10 cellular contexts compared by ENCODE assay signal in genomic region chr5:127290946-127291763, GRCh38. TPM values are rescaled to one million over a fixed set of nuclear protein-coding genes. Genes with fewer than 3 reads are reported as not detected.
DNase-seq lines count a peak whose midpoint lies in the region; ATAC-seq and TF ChIP-seq lines count a peak whose summit lies in the region.
"Had no signal": no experiment of that assay in that cellular context is flagged by ENCODE, and none has a peak within 500 bp of the region (broad histone marks: within the 10 kb centered on the region; RNA-seq: fewer than 3 reads in every experiment).

No MANE protein-coding gene starts in this region.

- no peak overlapping the region for H3K9ac ChIP-seq in neural cell (ENCODE audit: low read length)

- no peaks in the 10 kb centered on the region for H3K79me2 ChIP-seq in neural cell (replicated peaks; ENCODE audit: insufficient read depth, low read length)

- intact Hi-C loops in heart left ventricle (cut with DNase I): loop anchor here (1.0 to 10.0 kb wide), 10 partner anchors 146 to 206 kb away; no protein-coding TSS in a partner anchor
- intact Hi-C loops in Right ventricle myocardium superior (cut with DNase I): loop anchor here (5.0 kb wide), 2 partner anchors 151 to 201 kb away; no protein-coding TSS in a partner anchor
- intact Hi-C loops in vagina (cut with DNase I): no loop called here

- H3F3A ChIP-seq in neural cell (ENCODE audit: insufficient read depth, low read length, poor library complexity, severe bottlenecking): no peaks in the 10 kb centered on the region

- peak overlapping the region in 11 of 12 donors; percentile 16 to 47 (median 41) for H3K4me3 ChIP-seq in heart left ventricle
- peak overlapping the region; percentile 49 for H3K4me3 ChIP-seq in fibroblast of the aortic adventitia (ENCODE audit: low read depth, low read length)
- H3K4me3 ChIP-seq in neural cell (ENCODE audit: low read length): peak overlapping the region; percentile 66
- peak overlapping the region; percentile 0 to 7 for H3K4me3 ChIP-seq in vagina

- H3K27me3 ChIP-seq in heart left ventricle (peaks cover 0 to 51% (median 33%) of the 10 kb centered on the region in 9 donors), neural cell (ENCODE audit: insufficient read depth, low read depth, low read length) (peaks cover 28% of the 10 kb centered on the region), vagina (no peaks in the 10 kb centered on the region)

- DNase-seq in heart left ventricle: no peak
- no peak for DNase-seq in Right ventricle myocardium superior
- DNase-seq in fibroblast of the aortic adventitia (ENCODE audit: low read depth): no peak
- DNase-seq in vagina (ENCODE audit: extremely low spot score in 2 of 2): no peak
- DNase-seq in NCI-H2227 (lab: John Stamatoyannopoulos, UW; ENCODE audit: unreplicated experiment): no peak
- no peak for DNase-seq in Kasumi-1 (lab: John Stamatoyannopoulos, UW)
- DNase-seq: NCI-H1417 had no signal

- TF ChIP-seq CTCF in heart left ventricle (IDR thresholded peaks at IDR 0.05) (no peak), fibroblast of the aortic adventitia (IDR thresholded peaks at IDR 0.05; ENCODE audit: insufficient read depth, low read length) (no peak), neural cell (IDR thresholded peaks at IDR 0.05; ENCODE audit: poor library complexity, severe bottlenecking) (no peak), vagina (IDR thresholded peaks at IDR 0.05) (no peak)

- H3K4me2 ChIP-seq in neural cell (ENCODE audit: low read length): peak overlapping the region; percentile 57

- no peak for TF ChIP-seq EP300 in neural cell (conservative IDR thresholded peaks at IDR 0.05; ENCODE audit: poor library complexity, severe bottlenecking)

- no peaks in the 10 kb centered on the region for H3K36me3 ChIP-seq in heart left ventricle
- H3K36me3 ChIP-seq in neural cell (ENCODE audit: insufficient read depth, low read length): no peaks in the 10 kb centered on the region
- no peaks in the 10 kb centered on the region for H3K36me3 ChIP-seq in vagina

- H3K9me3 ChIP-seq in heart left ventricle (peaks cover 0 to 10% (median 0%) of the 10 kb centered on the region in 12 donors), neural cell (ENCODE audit: low read length) (no peaks in the 10 kb centered on the region), vagina (no peaks in the 10 kb centered on the region)

- H3K9me2 ChIP-seq in neural cell (ENCODE audit: insufficient read depth, low read length): no peaks in the 10 kb centered on the region

- no peak for TF ChIP-seq POLR2A in heart left ventricle (IDR thresholded peaks at IDR 0.05)
- no peak for TF ChIP-seq POLR2A in vagina (IDR thresholded peaks at IDR 0.05)

- H3K4me1 ChIP-seq in heart left ventricle: peaks cover 0 to 12% (median 3%) of the 10 kb centered on the region in 12 donors
- peaks cover 10% of the 10 kb centered on the region for H3K4me1 ChIP-seq in vagina

- TF ChIP-seq RAD21 in neural cell (conservative IDR thresholded peaks at IDR 0.05): no peak

- WGBS in heart left ventricle, 4 donors: 18 to 25% (median 19%) methylated on average over 30 of the region's 30 CpGs

- no peak overlapping the region for H2AFZ ChIP-seq in neural cell (ENCODE audit: low read depth, low read length)

- ATAC-seq in heart left ventricle (no peak), Right ventricle myocardium superior (ENCODE audit: poor library complexity) (no peak), HG03039 (IDR thresholded peaks at IDR 0.05; ENCODE audit: unreplicated experiment) (no peak)

- H3K27ac ChIP-seq in heart left ventricle: no peak overlapping the region
- H3K27ac ChIP-seq in neural cell (ENCODE audit: low read length): no peak overlapping the region
- H3K27ac ChIP-seq in vagina: no peak overlapping the region
- H3K27ac ChIP-seq: RWPE1 had no signal

- no peaks in the 10 kb centered on the region for H4K20me1 ChIP-seq in neural cell (ENCODE audit: insufficient read depth)

TF ChIP-seq in neural cell, 6 proteins besides CTCF, POLR2A, EP300 and RAD21:
- TF ChIP-seq POLR2AphosphoS5 (IDR thresholded peaks at IDR 0.05): no peak
- TF ChIP-seq MXI1 (conservative IDR thresholded peaks at IDR 0.05; ENCODE audit: poor library complexity, severe bottlenecking): no peak
- no peak for TF ChIP-seq SMC3 (conservative IDR thresholded peaks at IDR 0.05; ENCODE audit: poor library complexity)
- no peak for TF ChIP-seq EZH2 (IDR thresholded peaks at IDR 0.05; ENCODE audit: borderline replicate concordance, insufficient read depth, low read length, poor library complexity, severe bottlenecking)
- no peak for TF ChIP-seq TAF1 (IDR thresholded peaks at IDR 0.05; ENCODE audit: low read depth)
- TF ChIP-seq REST (IDR thresholded peaks at IDR 0.05; ENCODE audit: borderline replicate concordance): no peak

RNA-seq across cellular contexts. Expression of gene MEGF10, which starts 0.6 kb away (rescaled TPM):
- total RNA-seq in heart left ventricle (1 to 10 TPM in 1 of 9 donors, under 1 TPM in 8; 0.09 to 1.3 (median 0.37) TPM), Right ventricle myocardium superior (0.78 TPM), fibroblast of the aortic adventitia (ENCODE audit: low replicate concordance) (not detected in 2 replicates), vagina (0.74 TPM)
- polyA plus RNA-seq in heart left ventricle (under 1 TPM; 0.04 to 0.28 TPM), neural cell (0.05 and 0.18 TPM in 2 replicates)
- 0.81 and 0.97 TPM in 2 replicates for polyA minus RNA-seq in neural cell

Comparison
In these comparisons a context has a peak if more than half of its experiments do, and no peak if none do; other contexts are left out.
1. H3K4me3 ChIP-seq: peak in every context shown above with its lines; median percentile 66 in neural cell; 49 in fibroblast of the aortic adventitia; 41 in heart left ventricle; 4 in vagina.